11 cellular contexts compared by ENCODE assay signal in genomic region chr12:68483592-68484373, GRCh38.
A peak's percentile ranks its signal among the peaks of the same experiment; 100 is the strongest.
DNase-seq lines count a peak whose midpoint lies in the region; ATAC-seq and TF ChIP-seq lines count a peak whose summit lies in the region.
"Had no signal": no experiment of that assay in that cellular context is flagged by ENCODE, and none has a peak within 500 bp of the region (broad histone marks: within the 10 kb centered on the region; RNA-seq: fewer than 3 reads in every experiment).

No MANE protein-coding gene starts in this region.

- H3K27me3 ChIP-seq in gastrocnemius medialis, result no peaks in the 10 kb centered on the region

- in situ Hi-C loops in gastrocnemius medialis (cut with MboI; ENCODE audit: low sequenced_read_pairs in 4 of 4), result no loop called here

- peak overlapping the region; percentile 6 for H3K27ac Mint-ChIP-seq in activated naive CD8-positive, alpha-beta T cell treated with anti-CD3 and anti-CD28 coated beads, Interleukin-2, amount 10 ng/mL, durations not matched to agents 7 days and 5 days
- no peak overlapping the region for H3K27ac Mint-ChIP-seq in activated naive CD8-positive, alpha-beta T cell treated with anti-CD3 and anti-CD28 coated beads for 36 hours
- H3K27ac Mint-ChIP-seq in stimulated activated naive CD8-positive, alpha-beta T cell treated with anti-CD3 and anti-CD28 coated beads, Interleukin-15, amount 100 ng/mL, for 72 hours, result peak overlapping the region in 1 of 2 donors; percentile 74

- H3K9me3 ChIP-seq in SK-N-MC (ENCODE audit: low read depth, low read length) (no peaks in the 10 kb centered on the region), gastrocnemius medialis (no peaks in the 10 kb centered on the region)

- no peak for DNase-seq in activated naive CD8-positive, alpha-beta T cell treated with anti-CD3 and anti-CD28 coated beads, Interleukin-2, amount 10 ng/mL, durations not matched to agents 7 days and 5 days
- no peak for DNase-seq in activated naive CD8-positive, alpha-beta T cell treated with anti-CD3 and anti-CD28 coated beads for 36 hours
- DNase-seq in SK-N-MC (ENCODE audit: low read depth, low spot score), result no peak
- DNase-seq in dermis microvascular lymphatic vessel endothelial cell (ENCODE audit: low read depth in 2 of 2), result peak; percentile 3 to 60
- no peak for DNase-seq in stimulated activated naive CD8-positive, alpha-beta T cell treated with anti-CD3 and anti-CD28 coated beads, Interleukin-15, amount 100 ng/mL, for 72 hours
- DNase-seq in GM20000 (ENCODE audit: low spot score), result no peak
- DNase-seq in gastrocnemius medialis, result no peak
- DNase-seq: dorsolateral prefrontal cortex, NCI-H1105 treated with DMSO at 0.1 percent for 48 hours had no signal

- H3K36me3 ChIP-seq in SK-N-MC (ENCODE audit: insufficient read depth, low read length), result no peaks in the 10 kb centered on the region
- no peaks in the 10 kb centered on the region for H3K36me3 ChIP-seq in gastrocnemius medialis

- peaks cover 15% of the 10 kb centered on the region for H3K36me3 Mint-ChIP-seq in activated naive CD8-positive, alpha-beta T cell treated with anti-CD3 and anti-CD28 coated beads, Interleukin-2, amount 10 ng/mL, durations not matched to agents 7 days and 5 days
- H3K36me3 Mint-ChIP-seq in activated naive CD8-positive, alpha-beta T cell treated with anti-CD3 and anti-CD28 coated beads for 36 hours, result peaks cover 13% of the 10 kb centered on the region

- H3K27ac ChIP-seq in SK-N-MC (peak overlapping the region; percentile 99), gastrocnemius medialis (no peak overlapping the region)
- H3K27ac ChIP-seq: dorsolateral prefrontal cortex had no signal

- H3K4me3 ChIP-seq in SK-N-MC, result peak overlapping the region; percentile 22; the same call in 1 of the 2 replicates
- no peak overlapping the region for H3K4me3 ChIP-seq in gastrocnemius medialis
- H3K4me3 ChIP-seq: dorsolateral prefrontal cortex had no signal

- peaks cover 9% of the 10 kb centered on the region for H3K9me3 Mint-ChIP-seq in activated naive CD8-positive, alpha-beta T cell treated with anti-CD3 and anti-CD28 coated beads, Interleukin-2, amount 10 ng/mL, durations not matched to agents 7 days and 5 days
- H3K9me3 Mint-ChIP-seq in activated naive CD8-positive, alpha-beta T cell treated with anti-CD3 and anti-CD28 coated beads for 36 hours, result peaks cover 6% of the 10 kb centered on the region
- H3K9me3 Mint-ChIP-seq in stimulated activated naive CD8-positive, alpha-beta T cell treated with anti-CD3 and anti-CD28 coated beads, Interleukin-15, amount 100 ng/mL, for 72 hours, result peaks cover 0 to 10% of the 10 kb centered on the region in 2 donors

- H3K27me3 Mint-ChIP-seq in activated naive CD8-positive, alpha-beta T cell treated with anti-CD3 and anti-CD28 coated beads, Interleukin-2, amount 10 ng/mL, durations not matched to agents 7 days and 5 days, result no peaks in the 10 kb centered on the region
- H3K27me3 Mint-ChIP-seq in activated naive CD8-positive, alpha-beta T cell treated with anti-CD3 and anti-CD28 coated beads for 36 hours, result no peaks in the 10 kb centered on the region
- no peaks in the 10 kb centered on the region for H3K27me3 Mint-ChIP-seq in stimulated activated naive CD8-positive, alpha-beta T cell treated with anti-CD3 and anti-CD28 coated beads, Interleukin-15, amount 100 ng/mL, for 72 hours
- H3K27me3 Mint-ChIP-seq: B cell had no signal

- no peaks in the 10 kb centered on the region for H3K4me1 ChIP-seq in gastrocnemius medialis

- intact Hi-C loops in gastrocnemius medialis (cut with DNase I; ENCODE audit: low total_unique reads), result no loop called here

- ATAC-seq in activated naive CD8-positive, alpha-beta T cell treated with anti-CD3 and anti-CD28 coated beads, Interleukin-2, amount 10 ng/mL, durations not matched to agents 7 days and 5 days (ENCODE audit: low read depth), result no peak
- ATAC-seq in stimulated activated naive CD8-positive, alpha-beta T cell treated with anti-CD3 and anti-CD28 coated beads, Interleukin-15, amount 100 ng/mL, for 72 hours, result peak; percentile 57
- no peak for ATAC-seq in GM19351 (IDR thresholded peaks at IDR 0.05; ENCODE audit: unreplicated experiment)
- no peak for ATAC-seq in gastrocnemius medialis

- POLR2A ChIA-PET in activated naive CD8-positive, alpha-beta T cell treated with anti-CD3 and anti-CD28 coated beads, Interleukin-2, amount 10 ng/mL, durations not matched to agents 7 days and 5 days (lab: Charles Lee), result interaction anchor here (0.8 kb wide), 1 partner anchor 128 kb away, joined by 3 read pairs; no protein-coding TSS in a partner anchor

- no peak for TF ChIP-seq CTCF in GM20000 (IDR thresholded peaks at IDR 0.05; ENCODE audit: extremely low read depth, missing control alignments)
- TF ChIP-seq CTCF in gastrocnemius medialis (IDR thresholded peaks at IDR 0.05 in 4 of 5, conservative IDR thresholded peaks at IDR 0.05 in 1 of 5), result no peak

- no peak overlapping the region for H3K4me3 Mint-ChIP-seq in activated naive CD8-positive, alpha-beta T cell treated with anti-CD3 and anti-CD28 coated beads, Interleukin-2, amount 10 ng/mL, durations not matched to agents 7 days and 5 days
- no peak overlapping the region for H3K4me3 Mint-ChIP-seq in activated naive CD8-positive, alpha-beta T cell treated with anti-CD3 and anti-CD28 coated beads for 36 hours
- H3K4me3 Mint-ChIP-seq in stimulated activated naive CD8-positive, alpha-beta T cell treated with anti-CD3 and anti-CD28 coated beads, Interleukin-15, amount 100 ng/mL, for 72 hours, result peak overlapping the region in 1 of 2 donors; percentile 49
- H3K4me3 Mint-ChIP-seq: B cell had no signal

- TF ChIP-seq POLR2A in gastrocnemius medialis (IDR thresholded peaks at IDR 0.05), result no peak

- H3K9ac ChIP-seq in SK-N-MC (ENCODE audit: insufficient read length), result no peak overlapping the region

- peaks cover 31% of the 10 kb centered on the region for H3K4me1 Mint-ChIP-seq in activated naive CD8-positive, alpha-beta T cell treated with anti-CD3 and anti-CD28 coated beads, Interleukin-2, amount 10 ng/mL, durations not matched to agents 7 days and 5 days
- peaks cover 35% of the 10 kb centered on the region for H3K4me1 Mint-ChIP-seq in activated naive CD8-positive, alpha-beta T cell treated with anti-CD3 and anti-CD28 coated beads for 36 hours
- peaks cover 43% of the 10 kb centered on the region for H3K4me1 Mint-ChIP-seq in stimulated activated naive CD8-positive, alpha-beta T cell treated with anti-CD3 and anti-CD28 coated beads, Interleukin-15, amount 100 ng/mL, for 72 hours

Comparison
In these comparisons a context has a peak if more than half of its experiments do, and no peak if none do; other contexts are left out.
1. DNase-seq: peak in dermis microvascular lymphatic vessel endothelial cell (2 of 2); none in activated naive CD8-positive, alpha-beta T cell treated with anti-CD3 and anti-CD28 coated beads, Interleukin-2, amount 10 ng/mL, durations not matched to agents 7 days and 5 days (single experiment), activated naive CD8-positive, alpha-beta T cell treated with anti-CD3 and anti-CD28 coated beads for 36 hours (single experiment), SK-N-MC (single experiment), stimulated activated naive CD8-positive, alpha-beta T cell treated with anti-CD3 and anti-CD28 coated beads, Interleukin-15, amount 100 ng/mL, for 72 hours (0 of 2), GM20000 (single experiment) and gastrocnemius medialis (0 of 2).